In the genomic region with DNA sequence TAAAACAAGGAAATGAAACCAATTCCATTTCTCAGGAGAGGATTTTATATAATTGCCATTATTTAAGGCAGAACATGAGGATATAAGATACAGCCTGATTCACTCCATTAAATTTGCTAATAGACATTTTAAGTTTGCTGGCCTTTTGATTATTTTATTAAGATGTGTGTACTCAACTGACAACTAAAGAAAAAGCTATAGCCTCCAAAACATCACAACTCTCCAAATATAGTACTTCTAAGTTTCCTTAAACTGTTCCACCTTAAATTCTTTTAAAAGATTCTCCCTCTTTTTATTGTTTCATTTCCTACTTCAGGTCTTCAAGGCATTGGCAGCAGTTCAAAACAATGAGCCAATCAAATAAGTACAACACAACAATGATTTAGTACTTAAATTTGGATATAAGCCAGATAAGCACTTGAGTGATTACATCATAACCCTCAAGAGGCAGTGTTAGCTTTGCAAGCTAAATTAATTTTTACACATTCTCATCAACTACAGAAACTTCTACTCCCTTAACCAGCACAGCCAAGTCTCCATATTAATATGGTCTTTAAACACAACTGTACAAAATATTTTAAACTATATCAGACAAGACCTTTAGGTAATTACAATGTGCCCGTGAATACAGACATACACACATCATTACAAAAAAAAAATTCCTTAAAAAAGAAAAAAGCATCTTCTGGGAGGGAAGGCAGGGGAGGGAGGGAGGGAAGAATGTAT, we compare ENCODE assay signal across 8 cellular contexts.
DNase-seq lines count a peak whose midpoint lies in the region; ATAC-seq lines count a peak whose summit lies in the region.

No MANE protein-coding gene starts in this region.

- DNase-seq in NCI-H526 (lab: John Stamatoyannopoulos, UW) (peak; percentile 3 to 18), NCI-H526 treated with DMSO at 0.1 percent for 48 hours (lab: John Stamatoyannopoulos, UW) (no peak), NCI-H2171 (lab: John Stamatoyannopoulos, UW) (peak; percentile 91), amniotic epithelial cell (ENCODE audit: low read depth) (peak; percentile 94), kidney tubule cell (ENCODE audit: low spot score) (peak; percentile 95), UCSD-AML1 (lab: John Stamatoyannopoulos, UW; ENCODE audit: unreplicated experiment) (no peak)

- ATAC-seq in GM21447 (IDR thresholded peaks at IDR 0.05; ENCODE audit: unreplicated experiment) (no peak), HG03196 (IDR thresholded peaks at IDR 0.05; ENCODE audit: unreplicated experiment) (no peak)

Comparison
In these comparisons a context has a peak if more than half of its experiments do, and no peak if none do; other contexts are left out.
1. DNase-seq: peak in NCI-H526 (2 of 2), NCI-H2171 (single experiment), amniotic epithelial cell (single experiment) and kidney tubule cell (single experiment); none in NCI-H526 treated with DMSO at 0.1 percent for 48 hours (single experiment) and UCSD-AML1 (single experiment).